ENCODE assay signal across 12 cellular contexts in genomic region chr22:50085211-50085999, GRCh38. TPM values are rescaled to one million over a fixed set of nuclear protein-coding genes. Genes with fewer than 3 reads are reported as not detected.
DNase-seq lines count a peak whose midpoint lies in the region; ATAC-seq and TF ChIP-seq lines count a peak whose summit lies in the region.
"Had no signal": no experiment of that assay in that cellular context is flagged by ENCODE, and none has a peak within 500 bp of the region (broad histone marks: within the 10 kb centered on the region; RNA-seq: fewer than 3 reads in every experiment).

Gene MLC1, minus strand, starts transcription at chr22:50085426. Its CDS starts 524 bp downstream, at chr22:50084902.

- POLR2A ChIA-PET in activated CD4-positive, alpha-beta memory T cell treated with anti-CD3 and anti-CD28 coated beads, Interleukin-2, amount 10 ng/mL, durations not matched to agents 7 days and 5 days (lab: Charles Lee): interaction anchor here (1.3 kb wide), 1 partner anchor 20 kb away, joined by 3 read pairs; no protein-coding TSS in a partner anchor

- intact Hi-C loops in vagina (cut with DNase I): no loop called here

- peaks cover 20% of the 10 kb centered on the region for H3K9me3 Mint-ChIP-seq in activated CD4-positive, alpha-beta memory T cell treated with anti-CD3 and anti-CD28 coated beads, Interleukin-2, amount 10 ng/mL, durations not matched to agents 7 days and 5 days

- H3K36me3 Mint-ChIP-seq in activated CD4-positive, alpha-beta memory T cell treated with anti-CD3 and anti-CD28 coated beads, Interleukin-2, amount 10 ng/mL, durations not matched to agents 7 days and 5 days (ENCODE audit: low read depth): peaks cover 11% of the 10 kb centered on the region

- H3K27ac ChIP-seq in vagina: no peak within 1 kb of the TSS
- H3K27ac ChIP-seq: pancreas had no signal

- peak within 1 kb of the TSS; percentile 17 for H3K4me3 Mint-ChIP-seq in activated CD4-positive, alpha-beta memory T cell treated with anti-CD3 and anti-CD28 coated beads, Interleukin-2, amount 10 ng/mL, durations not matched to agents 7 days and 5 days

- no peaks in the 10 kb centered on the region for H3K4me1 Mint-ChIP-seq in activated CD4-positive, alpha-beta memory T cell treated with anti-CD3 and anti-CD28 coated beads, Interleukin-2, amount 10 ng/mL, durations not matched to agents 7 days and 5 days

- TF ChIP-seq CTCF in vagina (IDR thresholded peaks at IDR 0.05): no peak

- TF ChIP-seq POLR2A in vagina (IDR thresholded peaks at IDR 0.05): peak in 1 of 2 donors; percentile 27

- peaks cover 14% of the 10 kb centered on the region for H3K27me3 Mint-ChIP-seq in activated CD4-positive, alpha-beta memory T cell treated with anti-CD3 and anti-CD28 coated beads, Interleukin-2, amount 10 ng/mL, durations not matched to agents 7 days and 5 days

- H3K36me3 ChIP-seq in vagina: no peaks in the 10 kb centered on the region
- H3K36me3 ChIP-seq: pancreas had no signal

- CTCF ChIA-PET in activated CD4-positive, alpha-beta memory T cell treated with anti-CD3 and anti-CD28 coated beads, Interleukin-2, amount 10 ng/mL, durations not matched to agents 7 days and 5 days (lab: Charles Lee): interaction anchor here (1.2 to 1.3 kb wide), 2 partner anchors 20 to 105 kb away, joined by 4 to 5 read pairs; no protein-coding TSS in a partner anchor

- peak; percentile 22 for DNase-seq in stimulated activated CD4-positive, alpha-beta T cell treated with anti-CD3 and anti-CD28 coated beads, Interleukin-15, amount 100 ng/mL, for 24 hours
- DNase-seq in stimulated activated CD4-positive, alpha-beta T cell treated with anti-CD3 and anti-CD28 coated beads, Interleukin-4, amount 100 ng/mL, for 24 hours: no peak
- DNase-seq in activated CD4-positive, alpha-beta memory T cell treated with anti-CD3 and anti-CD28 coated beads, Interleukin-2, amount 10 ng/mL, durations not matched to agents 7 days and 5 days: no peak
- DNase-seq in hypothalamus (lab: John Stamatoyannopoulos, UW) (peak in 27 of 51 donors; percentile 4 to 69 (median 40)), vagina (ENCODE audit: extremely low spot score in 2 of 2) (peak in 1 of 2 donors; percentile 94), NCI-H2107 treated with DMSO at 0.1 percent for 48 hours (lab: John Stamatoyannopoulos, UW; ENCODE audit: unreplicated experiment) (no peak)
- DNase-seq in stimulated activated CD4-positive, alpha-beta T cell treated with anti-CD3 and anti-CD28 coated beads, Interleukin-1b, Interleukin-23, amount 100 ng/mL, for 48 hours: no peak
- DNase-seq: COR-L47, pancreas had no signal

- H3K9me3 ChIP-seq in vagina: no peaks in the 10 kb centered on the region
- H3K9me3 ChIP-seq: pancreas had no signal

- peak within 1 kb of the TSS; percentile 44 for H3K27ac Mint-ChIP-seq in activated CD4-positive, alpha-beta memory T cell treated with anti-CD3 and anti-CD28 coated beads, Interleukin-2, amount 10 ng/mL, durations not matched to agents 7 days and 5 days

- ATAC-seq in HG03175 (IDR thresholded peaks at IDR 0.05; ENCODE audit: unreplicated experiment): no peak
- ATAC-seq: pancreas had no signal

- no peaks in the 10 kb centered on the region for H3K4me1 ChIP-seq in vagina
- H3K4me1 ChIP-seq: pancreas had no signal

- no peak within 1 kb of the TSS for H3K4me3 ChIP-seq in vagina
- H3K4me3 ChIP-seq: pancreas had no signal

- H3K27me3 ChIP-seq in vagina: no peaks in the 10 kb centered on the region

RNA-seq across cellular contexts. Expression of gene MLC1, which starts in this region (rescaled TPM):
- total RNA-seq in activated CD4-positive, alpha-beta memory T cell treated with anti-CD3 and anti-CD28 coated beads, Interleukin-2, amount 10 ng/mL, durations not matched to agents 7 days and 5 days: under 1 TPM; 0.30 to 0.50 TPM
- 29.2 TPM for total RNA-seq in vagina
- total RNA-seq: epithelial cell of proximal tubule, MCF 10A had no signal

Comparison
In these comparisons a context has a peak if more than half of its experiments do, and no peak if none do; other contexts are left out.
1. RNA of gene MLC1 (total RNA-seq): 29.2 TPM in vagina (single experiment); 0.30 to 0.50 TPM in activated CD4-positive, alpha-beta memory T cell treated with anti-CD3 and anti-CD28 coated beads, Interleukin-2, amount 10 ng/mL, durations not matched to agents 7 days and 5 days; every median in the first group is over 10 times any median in the second.
2. DNase-seq: peak in stimulated activated CD4-positive, alpha-beta T cell treated with anti-CD3 and anti-CD28 coated beads, Interleukin-15, amount 100 ng/mL, for 24 hours (single experiment) and hypothalamus (27 of 51); none in stimulated activated CD4-positive, alpha-beta T cell treated with anti-CD3 and anti-CD28 coated beads, Interleukin-4, amount 100 ng/mL, for 24 hours (single experiment), activated CD4-positive, alpha-beta memory T cell treated with anti-CD3 and anti-CD28 coated beads, Interleukin-2, amount 10 ng/mL, durations not matched to agents 7 days and 5 days (single experiment), stimulated activated CD4-positive, alpha-beta T cell treated with anti-CD3 and anti-CD28 coated beads, Interleukin-1b, Interleukin-23, amount 100 ng/mL, for 48 hours (single experiment) and NCI-H2107 treated with DMSO at 0.1 percent for 48 hours (single experiment).